1 cellular context compared by ENCODE assay signal in the genomic region with DNA sequence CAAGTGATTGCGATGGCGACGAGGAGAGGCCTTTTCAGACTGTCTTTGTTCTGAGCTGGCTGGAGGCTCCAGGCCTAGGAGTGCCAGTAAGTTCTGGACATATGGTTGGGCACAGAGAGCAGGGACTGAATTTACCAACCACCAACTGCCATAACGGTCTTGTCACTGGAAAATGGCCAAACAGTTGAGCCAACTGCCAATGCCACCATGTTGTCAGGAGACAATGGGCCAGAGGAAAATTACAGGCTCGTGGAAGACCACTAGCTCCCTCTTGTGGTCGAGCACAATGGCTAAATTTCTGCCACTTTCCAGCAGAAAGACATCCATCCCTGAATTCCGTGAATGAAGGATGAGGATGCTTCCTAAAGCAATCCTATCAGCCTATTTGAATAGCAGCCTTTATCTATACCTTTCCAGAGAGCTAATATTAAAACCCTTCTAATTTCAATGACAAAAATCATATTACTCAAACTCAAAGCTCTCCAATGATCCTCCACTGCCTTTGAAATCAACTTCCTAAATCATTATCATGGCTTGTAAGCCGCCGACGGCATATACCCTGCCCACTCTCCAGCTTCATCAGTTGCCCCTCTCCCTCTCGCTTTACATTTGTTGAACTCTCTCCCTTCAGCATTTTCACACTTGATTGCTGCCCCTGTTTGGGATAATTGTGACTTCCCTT.
A peak's percentile ranks its signal among the peaks of the same experiment; 100 is the strongest.
TF ChIP-seq lines count a peak whose summit lies in the region.

No MANE protein-coding gene starts in this region.

TF ChIP-seq in HEK293, 187 proteins besides CTCF, POLR2A, EP300 and RAD21 (continued from another document):
- TF ChIP-seq ZNF624 (tag by site-specific recombination; IDR thresholded peaks at IDR 0.05) (no peak), YY2 (tag by site-specific recombination; IDR thresholded peaks at IDR 0.05) (peak; percentile 45; the same call in 1 of the 2 replicates)
